ENCODE assay signal across 8 cellular contexts in genomic region chr3:14791343-14791945, GRCh38. TPM values are rescaled to one million over a fixed set of nuclear protein-coding genes. Genes with fewer than 3 reads are reported as not detected.
DNase-seq lines count a peak whose midpoint lies in the region; ATAC-seq and TF ChIP-seq lines count a peak whose summit lies in the region.

No MANE protein-coding gene starts in this region.

- H3K27me3 ChIP-seq in effector memory CD4-positive, alpha-beta T cell (replicated peaks; ENCODE audit: control insufficient read depth, insufficient read depth, low read length, poor library complexity, severe bottlenecking), result no peaks in the 10 kb centered on the region
- no peaks in the 10 kb centered on the region for H3K27me3 ChIP-seq in upper lobe of left lung

- TF ChIP-seq CTCF in GM12873 (IDR thresholded peaks at IDR 0.05; ENCODE audit: insufficient read depth, low read depth, low read length, missing control alignments), result peak; percentile 87
- peak; percentile 87 for TF ChIP-seq CTCF in NB4 (IDR thresholded peaks at IDR 0.05; ENCODE audit: low read depth, low read length)
- TF ChIP-seq CTCF in mucosa of descending colon (IDR thresholded peaks at IDR 0.05), result peak; percentile 54
- peak; percentile 51 to 77 (median 68) for TF ChIP-seq CTCF in upper lobe of left lung (IDR thresholded peaks at IDR 0.05)

- H3K36me3 ChIP-seq in effector memory CD4-positive, alpha-beta T cell (ENCODE audit: control insufficient read depth, insufficient read depth, low read length), result no peaks in the 10 kb centered on the region
- H3K36me3 ChIP-seq in mucosa of descending colon (ENCODE audit: low read depth) (no peaks in the 10 kb centered on the region), upper lobe of left lung (no peaks in the 10 kb centered on the region)

- ATAC-seq in mucosa of descending colon, result peak; percentile 87
- ATAC-seq in upper lobe of left lung (ENCODE audit: low FRiP score in 2 of 2), result peak; percentile 64 to 75
- ATAC-seq in HG03378 (IDR thresholded peaks at IDR 0.05; ENCODE audit: unreplicated experiment), result no peak

- no peak for TF ChIP-seq EP300 in upper lobe of left lung (IDR thresholded peaks at IDR 0.05)

- H3K4me1 ChIP-seq in effector memory CD4-positive, alpha-beta T cell (ENCODE audit: control insufficient read depth, insufficient read depth, low read length, poor library complexity, severe bottlenecking), result no peaks in the 10 kb centered on the region
- H3K4me1 ChIP-seq in mucosa of descending colon (ENCODE audit: low read depth), result no peaks in the 10 kb centered on the region
- H3K4me1 ChIP-seq in upper lobe of left lung, result peaks cover 12 to 16% (median 14%) of the 10 kb centered on the region in 4 donors

- DNase-seq in NB4 (ENCODE audit: low read depth) (peak; percentile 56), mucosa of descending colon (peak in 2 of 3 donors; percentile 72 to 79), upper lobe of left lung (peak in 1 of 2 donors; percentile 60), dedifferentiated amniotic fluid mesenchymal stem cell (ENCODE audit: extremely low spot score) (no peak)
- DNase-seq in activated CD4-positive, alpha-beta T cell treated with anti-CD3 and anti-CD28 coated beads for 4 hours, result peak; percentile 38 to 53
- peak in 2 of 3 donors; percentile 9 to 45 for DNase-seq in effector memory CD4-positive, alpha-beta T cell

- 32 to 37% methylated on average over 11 to 15 of the region's 15 CpGs for WGBS in upper lobe of left lung, 2 donors

- intact Hi-C loops in mucosa of descending colon (cut with DNase I, micrococcal nuclease), result loop anchor here in 1 of 2 donors (10.0 kb wide), 1 partner anchor 123 kb away; no protein-coding TSS in a partner anchor

- H3K4me3 ChIP-seq in NB4 (ENCODE audit: low read depth, low read length) (no peak overlapping the region), mucosa of descending colon (no peak overlapping the region), upper lobe of left lung (no peak overlapping the region)
- no peak overlapping the region for H3K4me3 ChIP-seq in effector memory CD4-positive, alpha-beta T cell (ENCODE audit: insufficient read depth, low read depth, low read length, poor library complexity, severe bottlenecking)

- H3K9me3 ChIP-seq in effector memory CD4-positive, alpha-beta T cell (ENCODE audit: control insufficient read depth, low read length), result no peaks in the 10 kb centered on the region
- no peaks in the 10 kb centered on the region for H3K9me3 ChIP-seq in mucosa of descending colon
- H3K9me3 ChIP-seq in upper lobe of left lung, result no peaks in the 10 kb centered on the region

- TF ChIP-seq POLR2A in NB4 (IDR thresholded peaks at IDR 0.05; ENCODE audit: extremely low read depth, insufficient read length) (no peak), upper lobe of left lung (IDR thresholded peaks at IDR 0.05) (no peak)

- no peak overlapping the region for H3K27ac ChIP-seq in effector memory CD4-positive, alpha-beta T cell (ENCODE audit: insufficient read depth, low read length, poor library complexity, severe bottlenecking)
- H3K27ac ChIP-seq in upper lobe of left lung, result peak overlapping the region in 1 of 4 donors; percentile 18

RNA-seq across cellular contexts. Expression of gene FGD5, which starts 27.3 kb away (rescaled TPM):
- total RNA-seq in mucosa of descending colon (10 to 100 TPM in 1 of 3 donors, 1 to 10 TPM in 2; 6.1 to 15.1 (median 9.2) TPM), upper lobe of left lung (10 to 100 TPM; 26.8 to 90.4 (median 57.2) TPM)
